In the genomic region with DNA sequence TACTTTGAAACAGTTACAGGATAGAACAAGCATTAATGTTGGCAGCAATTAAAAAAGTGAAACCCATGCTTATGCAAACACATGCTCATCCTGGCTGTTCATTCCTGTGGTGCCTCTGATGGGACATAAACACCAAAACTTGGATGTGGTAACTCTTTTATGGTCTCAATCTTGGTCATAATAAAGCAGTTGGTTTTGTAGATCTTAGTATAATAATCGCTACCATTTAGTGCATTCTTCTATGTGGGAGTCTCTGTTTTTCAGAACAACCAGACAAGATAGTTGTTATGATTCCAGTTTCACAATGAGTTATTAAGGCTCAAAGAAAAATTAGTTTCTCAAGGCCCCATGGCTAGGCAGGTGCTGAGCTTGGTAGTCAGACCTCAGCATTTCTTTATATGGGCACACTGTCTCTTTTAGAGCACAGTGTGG, we compare ENCODE assay signal across 10 cellular contexts.
DNase-seq lines count a peak whose midpoint lies in the region; ATAC-seq, FAIRE-seq and TF ChIP-seq lines count a peak whose summit lies in the region.
"Had no signal": no experiment of that assay in that cellular context is flagged by ENCODE, and none has a peak within 500 bp of the region (broad histone marks: within the 10 kb centered on the region; RNA-seq: fewer than 3 reads in every experiment).

No MANE protein-coding gene starts in this region.

- intact Hi-C loops in pancreas (cut with DNase I) (no loop called here), colonic mucosa (cut with DNase I) (no loop called here)

- ATAC-seq in GM19452 (IDR thresholded peaks at IDR 0.05; ENCODE audit: unreplicated experiment), result peak; percentile 63
- peak; percentile 83 for ATAC-seq in HG03196 (IDR thresholded peaks at IDR 0.05; ENCODE audit: unreplicated experiment)
- ATAC-seq in activated naive CD8-positive, alpha-beta T cell treated with anti-CD3 and anti-CD28 coated beads, Interleukin-2, amount 50 U/mL, for 24 hours, result peak; percentile 68
- no peak for ATAC-seq in pancreas
- ATAC-seq: heart right ventricle had no signal

- WGBS in pancreas, 2 donors, result 96 to 100% methylated on average over 1 of the region's 1 CpG

- DNase-seq in GM12865 (ENCODE audit: low read depth), result peak; percentile 37
- no peak for DNase-seq in activated naive CD8-positive, alpha-beta T cell treated with anti-CD3 and anti-CD28 coated beads, Interleukin-2, amount 50 U/mL, for 24 hours
- no peak for DNase-seq in epidermal melanocyte (ENCODE audit: insufficient read length, low spot score)
- no peak for DNase-seq in pons (ENCODE audit: low spot score)
- no peak for DNase-seq in pancreas
- DNase-seq in colonic mucosa, result no peak
- DNase-seq: DND-41, heart right ventricle had no signal

- H3K4me1 ChIP-seq in pancreas (no peaks in the 10 kb centered on the region), colonic mucosa (no peaks in the 10 kb centered on the region)

- H3K9me3 Mint-ChIP-seq in activated naive CD8-positive, alpha-beta T cell treated with anti-CD3 and anti-CD28 coated beads, Interleukin-2, amount 50 U/mL, for 24 hours, result no peaks in the 10 kb centered on the region

- H3K4me3 ChIP-seq in GM12865 (ENCODE audit: low read depth, low read length), result no peak overlapping the region
- no peak overlapping the region for H3K4me3 ChIP-seq in pancreas
- H3K4me3 ChIP-seq in colonic mucosa, result no peak overlapping the region
- H3K4me3 ChIP-seq: heart right ventricle had no signal

- FAIRE-seq in pancreas (lab: Jason Lieb, UNC), result no peak

- no peaks in the 10 kb centered on the region for H3K27me3 ChIP-seq in pancreas
- no peaks in the 10 kb centered on the region for H3K27me3 ChIP-seq in colonic mucosa
- H3K27me3 ChIP-seq: heart right ventricle had no signal

- no peaks in the 10 kb centered on the region for H3K9me3 ChIP-seq in pancreas
- no peaks in the 10 kb centered on the region for H3K9me3 ChIP-seq in colonic mucosa
- H3K9me3 ChIP-seq: heart right ventricle had no signal

- no peak for TF ChIP-seq CTCF in GM12865 (IDR thresholded peaks at IDR 0.05; ENCODE audit: insufficient read depth, low read depth, low read length, missing control alignments)
- TF ChIP-seq CTCF in pancreas (IDR thresholded peaks at IDR 0.05), result no peak
- no peak for TF ChIP-seq CTCF in colonic mucosa (IDR thresholded peaks at IDR 0.05)

- peaks cover 0 to 5% (median 4%) of the 10 kb centered on the region in 3 donors for H3K36me3 ChIP-seq in pancreas
- H3K36me3 ChIP-seq in colonic mucosa, result no peaks in the 10 kb centered on the region

- peak overlapping the region; percentile 61 for H3K4me3 Mint-ChIP-seq in activated naive CD8-positive, alpha-beta T cell treated with anti-CD3 and anti-CD28 coated beads, Interleukin-2, amount 50 U/mL, for 24 hours

- H3K27ac ChIP-seq in pancreas (no peak overlapping the region), colonic mucosa (no peak overlapping the region)
- H3K27ac ChIP-seq: heart right ventricle had no signal

- H3K4me1 Mint-ChIP-seq in activated naive CD8-positive, alpha-beta T cell treated with anti-CD3 and anti-CD28 coated beads, Interleukin-2, amount 50 U/mL, for 24 hours, result peaks cover 20% of the 10 kb centered on the region

- H3K9ac ChIP-seq in colonic mucosa (ENCODE audit: low read depth in 2 of 2, low read length in 2 of 2), result no peak overlapping the region

- H3K36me3 Mint-ChIP-seq in activated naive CD8-positive, alpha-beta T cell treated with anti-CD3 and anti-CD28 coated beads, Interleukin-2, amount 50 U/mL, for 24 hours (ENCODE audit: low read depth), result peaks cover 19% of the 10 kb centered on the region

- H3K27me3 Mint-ChIP-seq in activated naive CD8-positive, alpha-beta T cell treated with anti-CD3 and anti-CD28 coated beads, Interleukin-2, amount 50 U/mL, for 24 hours, result no peaks in the 10 kb centered on the region

- peak overlapping the region; percentile 89 for H3K27ac Mint-ChIP-seq in activated naive CD8-positive, alpha-beta T cell treated with anti-CD3 and anti-CD28 coated beads, Interleukin-2, amount 50 U/mL, for 24 hours

Comparison
In these comparisons a context has a peak if more than half of its experiments do, and no peak if none do; other contexts are left out.
1. ATAC-seq: peak in GM19452 (single experiment), HG03196 (single experiment) and activated naive CD8-positive, alpha-beta T cell treated with anti-CD3 and anti-CD28 coated beads, Interleukin-2, amount 50 U/mL, for 24 hours (single experiment); none in pancreas (0 of 4).